ENCODE assay signal across 1 cellular context in genomic region chr5:136014049-136014516, GRCh38.
TF ChIP-seq lines count a peak whose summit lies in the region.

No MANE protein-coding gene starts in this region.

TF ChIP-seq in GM23338, 12 proteins besides CTCF, POLR2A, EP300 and RAD21 (continued from another document):
- TF ChIP-seq, protein P1, sequence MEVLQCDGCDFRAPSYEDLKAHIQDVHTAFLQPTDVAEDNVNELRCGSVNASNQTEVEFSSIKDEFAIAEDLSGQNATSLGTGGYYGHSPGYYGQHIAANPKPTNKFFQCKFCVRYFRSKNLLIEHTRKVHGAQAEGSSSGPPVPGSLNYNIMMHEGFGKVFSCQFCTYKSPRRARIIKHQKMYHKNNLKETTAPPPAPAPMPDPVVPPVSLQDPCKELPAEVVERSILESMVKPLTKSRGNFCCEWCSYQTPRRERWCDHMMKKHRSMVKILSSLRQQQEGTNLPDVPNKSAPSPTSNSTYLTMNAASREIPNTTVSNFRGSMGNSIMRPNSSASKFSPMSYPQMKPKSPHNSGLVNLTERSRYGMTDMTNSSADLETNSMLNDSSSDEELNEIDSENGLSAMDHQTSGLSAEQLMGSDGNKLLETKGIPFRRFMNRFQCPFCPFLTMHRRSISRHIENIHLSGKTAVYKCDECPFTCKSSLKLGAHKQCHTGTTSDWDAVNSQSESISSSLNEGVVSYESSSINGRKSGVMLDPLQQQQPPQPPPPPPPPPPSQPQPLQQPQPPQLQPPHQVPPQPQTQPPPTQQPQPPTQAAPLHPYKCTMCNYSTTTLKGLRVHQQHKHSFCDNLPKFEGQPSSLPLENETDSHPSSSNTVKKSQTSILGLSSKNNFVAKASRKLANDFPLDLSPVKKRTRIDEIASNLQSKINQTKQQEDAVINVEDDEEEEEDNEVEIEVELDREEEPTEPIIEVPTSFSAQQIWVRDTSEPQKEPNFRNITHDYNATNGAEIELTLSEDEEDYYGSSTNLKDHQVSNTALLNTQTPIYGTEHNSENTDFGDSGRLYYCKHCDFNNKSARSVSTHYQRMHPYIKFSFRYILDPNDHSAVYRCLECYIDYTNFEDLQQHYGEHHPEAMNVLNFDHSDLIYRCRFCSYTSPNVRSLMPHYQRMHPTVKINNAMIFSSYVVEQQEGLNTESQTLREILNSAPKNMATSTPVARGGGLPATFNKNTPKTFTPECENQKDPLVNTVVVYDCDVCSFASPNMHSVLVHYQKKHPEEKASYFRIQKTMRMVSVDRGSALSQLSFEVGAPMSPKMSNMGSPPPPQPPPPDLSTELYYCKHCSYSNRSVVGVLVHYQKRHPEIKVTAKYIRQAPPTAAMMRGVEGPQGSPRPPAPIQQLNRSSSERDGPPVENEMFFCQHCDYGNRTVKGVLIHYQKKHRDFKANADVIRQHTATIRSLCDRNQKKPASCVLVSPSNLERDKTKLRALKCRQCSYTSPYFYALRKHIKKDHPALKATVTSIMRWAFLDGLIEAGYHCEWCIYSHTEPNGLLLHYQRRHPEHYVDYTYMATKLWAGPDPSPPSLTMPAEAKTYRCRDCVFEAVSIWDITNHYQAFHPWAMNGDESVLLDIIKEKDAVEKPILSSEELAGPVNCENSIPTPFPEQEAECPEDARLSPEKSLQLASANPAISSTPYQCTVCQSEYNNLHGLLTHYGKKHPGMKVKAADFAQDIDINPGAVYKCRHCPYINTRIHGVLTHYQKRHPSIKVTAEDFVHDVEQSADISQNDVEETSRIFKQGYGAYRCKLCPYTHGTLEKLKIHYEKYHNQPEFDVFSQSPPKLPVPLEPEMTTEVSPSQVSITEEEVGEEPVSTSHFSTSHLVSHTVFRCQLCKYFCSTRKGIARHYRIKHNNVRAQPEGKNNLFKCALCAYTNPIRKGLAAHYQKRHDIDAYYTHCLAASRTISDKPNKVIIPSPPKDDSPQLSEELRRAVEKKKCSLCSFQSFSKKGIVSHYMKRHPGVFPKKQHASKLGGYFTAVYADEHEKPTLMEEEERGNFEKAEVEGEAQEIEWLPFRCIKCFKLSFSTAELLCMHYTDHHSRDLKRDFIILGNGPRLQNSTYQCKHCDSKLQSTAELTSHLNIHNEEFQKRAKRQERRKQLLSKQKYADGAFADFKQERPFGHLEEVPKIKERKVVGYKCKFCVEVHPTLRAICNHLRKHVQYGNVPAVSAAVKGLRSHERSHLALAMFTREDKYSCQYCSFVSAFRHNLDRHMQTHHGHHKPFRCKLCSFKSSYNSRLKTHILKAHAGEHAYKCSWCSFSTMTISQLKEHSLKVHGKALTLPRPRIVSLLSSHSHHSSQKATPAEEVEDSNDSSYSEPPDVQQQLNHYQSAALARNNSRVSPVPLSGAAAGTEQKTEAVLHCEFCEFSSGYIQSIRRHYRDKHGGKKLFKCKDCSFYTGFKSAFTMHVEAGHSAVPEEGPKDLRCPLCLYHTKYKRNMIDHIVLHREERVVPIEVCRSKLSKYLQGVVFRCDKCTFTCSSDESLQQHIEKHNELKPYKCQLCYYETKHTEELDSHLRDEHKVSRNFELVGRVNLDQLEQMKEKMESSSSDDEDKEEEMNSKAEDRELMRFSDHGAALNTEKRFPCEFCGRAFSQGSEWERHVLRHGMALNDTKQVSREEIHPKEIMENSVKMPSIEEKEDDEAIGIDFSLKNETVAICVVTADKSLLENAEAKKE (CRISPR knock-in tag; IDR thresholded peaks at IDR 0.05) = no peak
- TF ChIP-seq EZH2 (IDR thresholded peaks at IDR 0.05; ENCODE audit: low read depth, unreplicated experiment) (no peak), EZH2phosphoT487 (IDR thresholded peaks at IDR 0.05; ENCODE audit: unreplicated experiment) (no peak), ZNF331 (CRISPR knock-in tag; IDR thresholded peaks at IDR 0.05; ENCODE audit: low read depth) (no peak), STAT1 (IDR thresholded peaks at IDR 0.05; ENCODE audit: unreplicated experiment) (no peak), POLR2AphosphoS5 (IDR thresholded peaks at IDR 0.05; ENCODE audit: low read depth) (no peak), JUNB (IDR thresholded peaks at IDR 0.05; ENCODE audit: unreplicated experiment) (no peak), REST (IDR thresholded peaks at IDR 0.05; ENCODE audit: unreplicated experiment) (no peak)
TF ChIP-seq in GM23338: peak in this region for 0.
